ENCODE assay signal across 12 cellular contexts in genomic region chr9:4293293-4293931, GRCh38. TPM values are rescaled to one million over a fixed set of nuclear protein-coding genes. Genes with fewer than 3 reads are reported as not detected.
DNase-seq lines count a peak whose midpoint lies in the region; ATAC-seq and TF ChIP-seq lines count a peak whose summit lies in the region.
"Had no signal": no experiment of that assay in that cellular context is flagged by ENCODE, and none has a peak within 500 bp of the region (broad histone marks: within the 10 kb centered on the region; RNA-seq: fewer than 3 reads in every experiment).

No MANE protein-coding gene starts in this region.

- H3K27ac ChIP-seq in HEK293 (ENCODE audit: extremely low read depth, low read depth, low read length) (peak overlapping the region; percentile 17; the same call in 1 of the 2 replicates), stomach smooth muscle (ENCODE audit: low read length) (peak overlapping the region; percentile 3)

- POLR2A ChIA-PET in HEK293 (lab: Yijun Ruan, JAX): no interaction called here
- POLR2A ChIA-PET in T-cell (lab: Charles Lee): no interaction called here

- DNase-seq in adipocyte (ENCODE audit: low read depth) (peak; percentile 93), hepatic stellate cell (ENCODE audit: low spot score) (peak; percentile 66), Ammon's horn (ENCODE audit: low spot score) (no peak), T-cell (no peak)
- no peak for DNase-seq in T-helper 2 cell treated with Interferon-gamma antibody and Interleukin-4, amounts not matched to agents 5 μg/mL and 100 μg/mL, for 36 hours (ENCODE audit: low spot score)
- DNase-seq: activated gamma-delta T cell treated with Interleukin-2 at 50 U/mL for 16 hours; mucosa of descending colon; NK-92 treated with Interleukin-12 subunit alpha and Interleukin-12 subunit beta, amount 100 ng/mL, for 24 hours had no signal

- H3K9me3 Mint-ChIP-seq in T-helper 2 cell treated with Interferon-gamma antibody and Interleukin-4, amounts not matched to agents 5 μg/mL and 100 μg/mL, for 36 hours: no peaks in the 10 kb centered on the region
- H3K9me3 Mint-ChIP-seq in T-cell: no peaks in the 10 kb centered on the region

- no peaks in the 10 kb centered on the region for H3K36me3 ChIP-seq in HEK293 (ENCODE audit: control insufficient read depth in 2 of 2, insufficient read depth in 1 of 2, low read length in 2 of 2)
- no peaks in the 10 kb centered on the region for H3K36me3 ChIP-seq in adipocyte (ENCODE audit: control insufficient read depth, insufficient read depth, low read length, severe bottlenecking)
- H3K36me3 ChIP-seq in stomach smooth muscle (ENCODE audit: control insufficient read depth in 2 of 2, insufficient read depth in 2 of 2, low read length in 2 of 2): no peaks in the 10 kb centered on the region

- peaks cover 37% of the 10 kb centered on the region for H3K27me3 Mint-ChIP-seq in T-helper 2 cell treated with Interferon-gamma antibody and Interleukin-4, amounts not matched to agents 5 μg/mL and 100 μg/mL, for 36 hours (ENCODE audit: low read depth)
- peaks cover 21 to 27% of the 10 kb centered on the region in 2 donors for H3K27me3 Mint-ChIP-seq in T-cell

- no peak for ATAC-seq in activated CD4-positive, CD25-positive, alpha-beta regulatory T cell treated with anti-CD3 and anti-CD28 coated beads, Interleukin-2, amount 50 U/mL, for 24 hours
- no peak for ATAC-seq in T-cell (replicated peaks in 1 of 4)
- ATAC-seq: GM12878, mucosa of descending colon had no signal

- no peak overlapping the region for H3K4me3 Mint-ChIP-seq in T-helper 2 cell treated with Interferon-gamma antibody and Interleukin-4, amounts not matched to agents 5 μg/mL and 100 μg/mL, for 36 hours
- H3K4me3 Mint-ChIP-seq in T-cell: no peak overlapping the region

- H3K9ac ChIP-seq in adipocyte (ENCODE audit: low read length) (peak overlapping the region; percentile 63), stomach smooth muscle (ENCODE audit: low read length in 2 of 2) (no peak overlapping the region)

- H3K9me3 ChIP-seq in HEK293 (ENCODE audit: control insufficient read depth, insufficient read depth, low read depth, low read length): no peaks in the 10 kb centered on the region
- no peaks in the 10 kb centered on the region for H3K9me3 ChIP-seq in adipocyte (ENCODE audit: control insufficient read depth, low read length)
- no peaks in the 10 kb centered on the region for H3K9me3 ChIP-seq in stomach smooth muscle (ENCODE audit: control insufficient read depth in 2 of 2, low read length in 2 of 2)
- H3K9me3 ChIP-seq: mucosa of descending colon had no signal

- TF ChIP-seq CTCF in HEK293 (tag by site-specific recombination; IDR thresholded peaks at IDR 0.05): no peak

- H3K4me1 Mint-ChIP-seq in T-helper 2 cell treated with Interferon-gamma antibody and Interleukin-4, amounts not matched to agents 5 μg/mL and 100 μg/mL, for 36 hours (ENCODE audit: low read depth): peaks cover 14% of the 10 kb centered on the region
- peaks cover 10 to 19% (median 12%) of the 10 kb centered on the region in 3 donors for H3K4me1 Mint-ChIP-seq in T-cell

- H3K27me3 ChIP-seq in adipocyte (replicated peaks; ENCODE audit: control insufficient read depth, insufficient read depth, low read length): no peaks in the 10 kb centered on the region
- H3K27me3 ChIP-seq in stomach smooth muscle (ENCODE audit: control insufficient read depth in 1 of 2, insufficient read depth in 2 of 2, low read length in 2 of 2): no peaks in the 10 kb centered on the region

- CTCF ChIA-PET in HEK293 (lab: Yijun Ruan, JAX) (interaction anchor here (1.2 kb wide), 1 partner anchor 14 kb away, joined by 4 read pairs; no protein-coding TSS in a partner anchor), T-cell (lab: Charles Lee) (no interaction called here)

- H3K36me3 Mint-ChIP-seq in T-helper 2 cell treated with Interferon-gamma antibody and Interleukin-4, amounts not matched to agents 5 μg/mL and 100 μg/mL, for 36 hours (ENCODE audit: low read depth): no peaks in the 10 kb centered on the region
- no peaks in the 10 kb centered on the region for H3K36me3 Mint-ChIP-seq in T-cell

- peaks cover 20% of the 10 kb centered on the region for H3K4me1 ChIP-seq in HEK293 (ENCODE audit: control insufficient read depth, insufficient read depth, low read length)
- peaks cover 64% of the 10 kb centered on the region for H3K4me1 ChIP-seq in adipocyte (ENCODE audit: control insufficient read depth, insufficient read depth, low read length)
- H3K4me1 ChIP-seq in stomach smooth muscle (ENCODE audit: control insufficient read depth, insufficient read depth, low read length): peaks cover 3% of the 10 kb centered on the region

- H3K27ac Mint-ChIP-seq in T-helper 2 cell treated with Interferon-gamma antibody and Interleukin-4, amounts not matched to agents 5 μg/mL and 100 μg/mL, for 36 hours: no peak overlapping the region
- no peak overlapping the region for H3K27ac Mint-ChIP-seq in T-cell

- H3K4me3 ChIP-seq in HEK293 (ENCODE audit: low read depth, low read length) (no peak overlapping the region; the same call in 1 of the 2 replicates), adipocyte (ENCODE audit: low read length) (peak overlapping the region; percentile 53), stomach smooth muscle (ENCODE audit: low read length in 2 of 2) (no peak overlapping the region)
- H3K4me3 ChIP-seq: GM12878, mucosa of descending colon had no signal

TF ChIP-seq in HEK293, 187 proteins besides CTCF, POLR2A, EP300 and RAD21 (continues in another document):
- TF ChIP-seq ZNF473 (tag by site-specific recombination; IDR thresholded peaks at IDR 0.05) (no peak), ZEB2 (tag by site-specific recombination; IDR thresholded peaks at IDR 0.05) (peak; percentile 65; the same call in 1 of the 2 replicates), PRDM6 (tag by site-specific recombination; IDR thresholded peaks at IDR 0.05) (peak; percentile 85), HIC1 (tag by site-specific recombination; IDR thresholded peaks at IDR 0.05) (peak; percentile 32; the same call in 1 of the 2 replicates), ZBTB17 (tag by site-specific recombination; IDR thresholded peaks at IDR 0.05) (peak; percentile 36; the same call in 1 of the 2 replicates), ZNF311 (tag by site-specific recombination; IDR thresholded peaks at IDR 0.05; ENCODE audit: borderline replicate concordance) (no peak), MYNN (tag by site-specific recombination; IDR thresholded peaks at IDR 0.05; ENCODE audit: borderline replicate concordance) (no peak), ZNF335 (tag by site-specific recombination; conservative IDR thresholded peaks at IDR 0.05) (0 out of 2 replicates have a peak, but pooled peaks have one; percentile 24), TCF7L2 (IDR thresholded peaks at IDR 0.05; ENCODE audit: borderline replicate concordance, low read depth, low read length) (no peak), SP7 (tag by site-specific recombination; IDR thresholded peaks at IDR 0.05) (peak; percentile 56; the same call in 1 of the 2 replicates), ZBTB20 (tag by site-specific recombination; IDR thresholded peaks at IDR 0.05) (peak; percentile 83), ZNF366 (tag by site-specific recombination; conservative IDR thresholded peaks at IDR 0.05) (peak; percentile 68; the same call in 1 of the 2 replicates), KLF17 (tag by site-specific recombination; IDR thresholded peaks at IDR 0.05) (no peak), ZNF184 (tag by site-specific recombination; IDR thresholded peaks at IDR 0.05) (peak; percentile 24; the same call in 1 of the 2 replicates), ZNF48 (tag by site-specific recombination; IDR thresholded peaks at IDR 0.05) (no peak)

RNA-seq across cellular contexts. Expression of gene GLIS3, which starts 6.5 kb away (rescaled TPM):
- total RNA-seq in T-cell: 1 to 10 TPM; 1.7 to 4.9 (median 3.5) TPM

Comparison
In these comparisons a context has a peak if more than half of its experiments do, and no peak if none do; other contexts are left out.
1. DNase-seq: peak in adipocyte (single experiment) and hepatic stellate cell (single experiment); none in Ammon's horn (single experiment), T-helper 2 cell treated with Interferon-gamma antibody and Interleukin-4, amounts not matched to agents 5 μg/mL and 100 μg/mL, for 36 hours (single experiment) and T-cell (0 of 34).